In the genomic region with DNA sequence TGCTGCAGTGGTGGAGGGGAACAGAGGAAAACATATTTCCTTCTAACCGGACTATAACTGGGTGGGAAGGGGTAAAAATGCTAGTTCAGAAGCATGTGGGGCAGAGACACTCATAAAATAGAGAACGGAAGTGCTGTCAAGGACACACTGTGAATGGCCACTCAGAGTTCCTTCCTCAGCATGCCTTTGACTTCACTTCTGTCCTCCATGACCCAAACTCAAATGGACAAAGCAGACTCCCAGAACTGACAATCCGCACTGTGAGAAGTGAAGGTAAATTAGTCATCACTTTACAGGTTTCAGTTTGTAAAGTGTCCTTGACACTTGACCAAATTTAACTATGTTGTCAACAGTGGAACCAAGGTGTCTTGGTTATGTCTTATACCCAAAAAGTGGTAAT, we compare ENCODE assay signal across 19 cellular contexts. TPM values are rescaled to one million over a fixed set of nuclear protein-coding genes. Genes with fewer than 3 reads are reported as not detected.
DNase-seq lines count a peak whose midpoint lies in the region; ATAC-seq and TF ChIP-seq lines count a peak whose summit lies in the region.
"Had no signal": no experiment of that assay in that cellular context is flagged by ENCODE, and none has a peak within 500 bp of the region (broad histone marks: within the 10 kb centered on the region; RNA-seq: fewer than 3 reads in every experiment).

No MANE protein-coding gene starts in this region.

- H3K4me1 ChIP-seq in left ventricle myocardium inferior = peaks cover 4% of the 10 kb centered on the region

- intact Hi-C loops in Right ventricle myocardium inferior (cut with DNase I) (no loop called here), cardiac septum (cut with DNase I) (no loop called here), left ventricle myocardium inferior (cut with micrococcal nuclease) (no loop called here)

- no peaks in the 10 kb centered on the region for H3K27me3 ChIP-seq in left ventricle myocardium inferior (ENCODE audit: low read depth)
- H3K27me3 ChIP-seq: BLaER1, ovary had no signal

- ATAC-seq in Right ventricle myocardium inferior (peak; percentile 49), GM19351 (IDR thresholded peaks at IDR 0.05; ENCODE audit: unreplicated experiment) (no peak)
- ATAC-seq: activated CD8-positive, alpha-beta memory T cell treated with anti-CD3 and anti-CD28 coated beads, Interleukin-2, amount 10 ng/mL, durations not matched to agents 7 days and 5 days; left colon; stimulated activated effector memory CD8-positive, alpha-beta T cell treated with anti-CD3 and anti-CD28 coated beads, Interleukin-12 subunit alpha, Interleukin-12 subunit beta, amount 100 ng/mL, for 72 hours had no signal

- H3K36me3 ChIP-seq in left ventricle myocardium inferior = no peaks in the 10 kb centered on the region
- H3K36me3 ChIP-seq: BLaER1, ovary had no signal

- H3K27ac ChIP-seq in left ventricle myocardium inferior (replicated peaks) = peak overlapping the region; percentile 76
- H3K27ac ChIP-seq: ovary had no signal

- no peak for TF ChIP-seq POLR2A in NB4 (IDR thresholded peaks at IDR 0.05; ENCODE audit: extremely low read depth, insufficient read length)

- TF ChIP-seq CTCF in NB4 (IDR thresholded peaks at IDR 0.05; ENCODE audit: low read depth, low read length) (no peak), left ventricle myocardium inferior (IDR thresholded peaks at IDR 0.05; ENCODE audit: borderline replicate concordance) (no peak)

- DNase-seq in Right ventricle myocardium inferior (ENCODE audit: missing footprints) (no peak), cardiac septum (ENCODE audit: low spot score) (no peak), NB4 (ENCODE audit: low read depth) (peak; percentile 55), left ventricle myocardium inferior (no peak), NCI-H2107 (lab: John Stamatoyannopoulos, UW) (no peak), NCI-H1092 treated with DMSO at 0.1 percent for 48 hours (lab: John Stamatoyannopoulos, UW) (no peak), activated gamma-delta T cell treated with Interleukin-2 at 50 U/mL for 16 hours (no peak)
- DNase-seq: activated CD4-positive, CD25-positive, alpha-beta regulatory T cell; activated CD8-positive, alpha-beta memory T cell treated with anti-CD3 and anti-CD28 coated beads, Interleukin-2, amount 10 ng/mL, durations not matched to agents 7 days and 5 days; activated effector memory CD4-positive, alpha-beta T cell treated with anti-CD3 and anti-CD28 coated beads, Interleukin-2, amount 50 U/mL, for 16 hours; H9; left colon; NCI-H1092; ovary; trophoblast cell had no signal

- no peaks in the 10 kb centered on the region for H3K9me3 ChIP-seq in left ventricle myocardium inferior (replicated peaks)
- H3K9me3 ChIP-seq: BLaER1, ovary had no signal

- H3K4me3 ChIP-seq in NB4 (ENCODE audit: low read depth, low read length) (no peak overlapping the region), left ventricle myocardium inferior (no peak overlapping the region)
- H3K4me3 ChIP-seq: BLaER1, ovary, smooth muscle cell had no signal

RNA-seq across cellular contexts. Expression of a gene that starts 30.2 kb away (rescaled TPM):
- total RNA-seq in Right ventricle myocardium inferior (38.0 TPM), cardiac septum (31.0 TPM), left ventricle myocardium inferior (33.9 TPM)
